8 cellular contexts compared by ENCODE assay signal in the genomic region with DNA sequence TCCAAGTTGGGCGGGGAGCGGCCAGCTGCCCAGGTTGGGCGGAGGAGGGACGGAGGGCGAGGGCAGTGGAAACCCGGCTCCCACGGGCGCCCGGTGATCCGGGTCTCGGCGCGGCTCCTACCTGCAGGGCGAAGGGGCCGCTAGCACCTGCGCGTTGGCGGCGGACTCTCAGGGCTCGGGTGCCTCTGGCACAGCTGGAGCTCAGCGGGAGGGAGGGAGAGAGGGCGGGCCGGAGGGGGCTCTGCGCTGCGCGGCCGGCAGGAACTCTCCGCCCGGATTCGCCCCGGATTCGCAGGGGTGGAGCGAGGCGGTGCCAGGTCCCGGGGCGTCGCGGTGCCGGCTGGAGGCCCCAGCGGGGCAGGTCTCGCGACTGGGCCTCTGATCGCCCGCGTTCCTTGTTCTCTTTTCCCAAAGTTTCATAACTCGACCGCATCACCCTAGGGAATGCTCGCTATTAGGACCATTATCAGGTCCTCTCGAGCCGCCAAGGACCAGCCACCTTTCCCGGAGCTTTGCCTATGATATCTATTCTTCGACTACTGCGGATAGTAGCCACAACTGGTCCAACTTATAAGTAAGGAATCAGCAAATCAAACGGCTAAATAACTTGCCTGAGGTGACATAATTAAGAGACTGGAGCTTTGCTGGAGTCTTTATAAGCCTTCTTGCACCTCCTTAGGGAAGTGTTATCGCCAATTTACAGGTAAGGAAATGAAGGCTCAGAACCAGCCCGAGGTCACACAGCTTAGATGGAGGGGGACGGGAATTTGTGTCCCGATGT. TPM values are rescaled to one million over a fixed set of nuclear protein-coding genes. Genes with fewer than 3 reads are reported as not detected.
DNase-seq lines count a peak whose midpoint lies in the region; ATAC-seq and TF ChIP-seq lines count a peak whose summit lies in the region.

A gene with protein sequence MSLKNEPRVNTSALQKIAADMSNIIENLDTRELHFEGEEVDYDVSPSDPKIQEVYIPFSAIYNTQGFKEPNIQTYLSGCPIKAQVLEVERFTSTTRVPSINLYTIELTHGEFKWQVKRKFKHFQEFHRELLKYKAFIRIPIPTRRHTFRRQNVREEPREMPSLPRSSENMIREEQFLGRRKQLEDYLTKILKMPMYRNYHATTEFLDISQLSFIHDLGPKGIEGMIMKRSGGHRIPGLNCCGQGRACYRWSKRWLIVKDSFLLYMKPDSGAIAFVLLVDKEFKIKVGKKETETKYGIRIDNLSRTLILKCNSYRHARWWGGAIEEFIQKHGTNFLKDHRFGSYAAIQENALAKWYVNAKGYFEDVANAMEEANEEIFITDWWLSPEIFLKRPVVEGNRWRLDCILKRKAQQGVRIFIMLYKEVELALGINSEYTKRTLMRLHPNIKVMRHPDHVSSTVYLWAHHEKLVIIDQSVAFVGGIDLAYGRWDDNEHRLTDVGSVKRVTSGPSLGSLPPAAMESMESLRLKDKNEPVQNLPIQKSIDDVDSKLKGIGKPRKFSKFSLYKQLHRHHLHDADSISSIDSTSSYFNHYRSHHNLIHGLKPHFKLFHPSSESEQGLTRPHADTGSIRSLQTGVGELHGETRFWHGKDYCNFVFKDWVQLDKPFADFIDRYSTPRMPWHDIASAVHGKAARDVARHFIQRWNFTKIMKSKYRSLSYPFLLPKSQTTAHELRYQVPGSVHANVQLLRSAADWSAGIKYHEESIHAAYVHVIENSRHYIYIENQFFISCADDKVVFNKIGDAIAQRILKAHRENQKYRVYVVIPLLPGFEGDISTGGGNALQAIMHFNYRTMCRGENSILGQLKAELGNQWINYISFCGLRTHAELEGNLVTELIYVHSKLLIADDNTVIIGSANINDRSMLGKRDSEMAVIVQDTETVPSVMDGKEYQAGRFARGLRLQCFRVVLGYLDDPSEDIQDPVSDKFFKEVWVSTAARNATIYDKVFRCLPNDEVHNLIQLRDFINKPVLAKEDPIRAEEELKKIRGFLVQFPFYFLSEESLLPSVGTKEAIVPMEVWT (minus strand): TSS at position 206 of the 781 bp plus-strand sequence. CDS start 72,432 bp downstream, outside the sequence.

- H3K9me3 ChIP-seq in Peyer's patch (no peaks in the 10 kb centered on the region), osteoblast (ENCODE audit: low read depth, low read length) (no peaks in the 10 kb centered on the region)

- H3K4me1 ChIP-seq in Peyer's patch: peaks cover 0 to 10% (median 3%) of the 10 kb centered on the region in 4 donors
- H3K4me1 ChIP-seq in osteoblast (ENCODE audit: insufficient read depth, low read length): peaks cover 54% of the 10 kb centered on the region

- peak within 1 kb of the TSS; percentile 47 to 77 (median 59) for H3K4me3 ChIP-seq in Peyer's patch
- H3K4me3 ChIP-seq in osteoblast (ENCODE audit: insufficient read depth, low read length): peak within 1 kb of the TSS; percentile 72

- no peaks in the 10 kb centered on the region for H3K36me3 Mint-ChIP-seq in activated naive CD8-positive, alpha-beta T cell treated with anti-CD3 and anti-CD28 coated beads, Interleukin-2, amount 10 ng/mL, durations not matched to agents 7 days and 5 days

- no peaks in the 10 kb centered on the region for H4K20me1 ChIP-seq in osteoblast (ENCODE audit: insufficient read depth, low read length)

- intact Hi-C loops in Right ventricle myocardium superior (cut with DNase I): no loop called here

- peak within 1 kb of the TSS; percentile 75 to 97 (median 92) for H3K27ac ChIP-seq in Peyer's patch
- peak within 1 kb of the TSS; percentile 100 for H3K27ac ChIP-seq in osteoblast (ENCODE audit: low read depth, low read length)

- peaks cover 43% of the 10 kb centered on the region for H3K27me3 Mint-ChIP-seq in activated naive CD8-positive, alpha-beta T cell treated with anti-CD3 and anti-CD28 coated beads, Interleukin-2, amount 10 ng/mL, durations not matched to agents 7 days and 5 days

- H3K4me1 Mint-ChIP-seq in activated naive CD8-positive, alpha-beta T cell treated with anti-CD3 and anti-CD28 coated beads, Interleukin-2, amount 10 ng/mL, durations not matched to agents 7 days and 5 days: peaks cover 15% of the 10 kb centered on the region

- POLR2A ChIA-PET in activated naive CD8-positive, alpha-beta T cell treated with anti-CD3 and anti-CD28 coated beads, Interleukin-2, amount 10 ng/mL, durations not matched to agents 7 days and 5 days (lab: Charles Lee): no interaction called here

- no peaks in the 10 kb centered on the region for H3K9me3 Mint-ChIP-seq in activated naive CD8-positive, alpha-beta T cell treated with anti-CD3 and anti-CD28 coated beads, Interleukin-2, amount 10 ng/mL, durations not matched to agents 7 days and 5 days

- H2AFZ ChIP-seq in osteoblast (ENCODE audit: low read length): peak within 1 kb of the TSS; percentile 17

- H3K36me3 ChIP-seq in Peyer's patch: no peaks in the 10 kb centered on the region
- no peaks in the 10 kb centered on the region for H3K36me3 ChIP-seq in osteoblast (ENCODE audit: insufficient read depth, low read length)

- H3K79me2 ChIP-seq in osteoblast (ENCODE audit: insufficient read depth, low read length): peaks cover 9% of the 10 kb centered on the region

- H3K27me3 ChIP-seq in Peyer's patch (no peaks in the 10 kb centered on the region), osteoblast (ENCODE audit: insufficient read depth, low read length) (no peaks in the 10 kb centered on the region)

- H3K27ac Mint-ChIP-seq in activated naive CD8-positive, alpha-beta T cell treated with anti-CD3 and anti-CD28 coated beads, Interleukin-2, amount 10 ng/mL, durations not matched to agents 7 days and 5 days: peak within 1 kb of the TSS; percentile 36

- TF ChIP-seq CTCF in Peyer's patch (IDR thresholded peaks at IDR 0.05) (peak in 1 of 6 experiments; percentile 1), osteoblast (IDR thresholded peaks at IDR 0.05; ENCODE audit: extremely low read depth, low read depth, low read length) (no peak)

- in situ Hi-C loops in G401 (cut with HindIII; ENCODE audit: low sequenced_read_pairs): no loop called here

- DNase-seq in COR-L47 (lab: John Stamatoyannopoulos, UW) (peak; percentile 82), Peyer's patch (peak; percentile 25 to 91 (median 84)), Right ventricle myocardium superior (peak; percentile 90), osteoblast (ENCODE audit: insufficient read length, low spot score, missing footprints) (peak; percentile 88), G401 (ENCODE audit: low spot score) (no peak)
- DNase-seq in activated naive CD8-positive, alpha-beta T cell treated with anti-CD3 and anti-CD28 coated beads, Interleukin-2, amount 10 ng/mL, durations not matched to agents 7 days and 5 days: no peak

- peak within 1 kb of the TSS; percentile 85 for H3K4me3 Mint-ChIP-seq in activated naive CD8-positive, alpha-beta T cell treated with anti-CD3 and anti-CD28 coated beads, Interleukin-2, amount 10 ng/mL, durations not matched to agents 7 days and 5 days

- ATAC-seq in GM19395 (IDR thresholded peaks at IDR 0.05; ENCODE audit: unreplicated experiment): peak; percentile 47
- ATAC-seq in HG03442 (IDR thresholded peaks at IDR 0.05; ENCODE audit: unreplicated experiment): peak; percentile 50
- ATAC-seq in activated naive CD8-positive, alpha-beta T cell treated with anti-CD3 and anti-CD28 coated beads, Interleukin-2, amount 10 ng/mL, durations not matched to agents 7 days and 5 days (ENCODE audit: low read depth): peak; percentile 66
- peak; percentile 87 for ATAC-seq in Right ventricle myocardium superior (ENCODE audit: poor library complexity)

- TF ChIP-seq POLR2A in Peyer's patch (IDR thresholded peaks at IDR 0.05): peak; percentile 56 to 72

- peak within 1 kb of the TSS; percentile 95 for H3K4me2 ChIP-seq in osteoblast (ENCODE audit: insufficient read depth, low read length)

RNA-seq across cellular contexts. Expression of the gene that starts here (rescaled TPM):
- 100 to 1,000 TPM; 120 to 218 (median 187) TPM for total RNA-seq in Peyer's patch
- 1 to 10 TPM; 1.0 to 1.7 TPM for total RNA-seq in activated naive CD8-positive, alpha-beta T cell treated with anti-CD3 and anti-CD28 coated beads, Interleukin-2, amount 10 ng/mL, durations not matched to agents 7 days and 5 days
- total RNA-seq in Right ventricle myocardium superior: 64.3 TPM
- 18.1 and 29.5 TPM in 2 replicates for total RNA-seq in osteoblast
- total RNA-seq in G401 (2014; rRNA removed; shearing (Covaris generic)): not detected in 2 replicates

Comparison
In these comparisons a context has a peak if more than half of its experiments do, and no peak if none do; other contexts are left out.
1. DNase-seq: peak in COR-L47 (single experiment), Peyer's patch (3 of 3), Right ventricle myocardium superior (single experiment) and osteoblast (single experiment); none in activated naive CD8-positive, alpha-beta T cell treated with anti-CD3 and anti-CD28 coated beads, Interleukin-2, amount 10 ng/mL, durations not matched to agents 7 days and 5 days (single experiment) and G401 (single experiment).
2. Peak in every context shown above with its lines, with median percentiles within 50 percentile points of each other: ATAC-seq.